ENCODE assay signal across 3 cellular contexts in the genomic region with DNA sequence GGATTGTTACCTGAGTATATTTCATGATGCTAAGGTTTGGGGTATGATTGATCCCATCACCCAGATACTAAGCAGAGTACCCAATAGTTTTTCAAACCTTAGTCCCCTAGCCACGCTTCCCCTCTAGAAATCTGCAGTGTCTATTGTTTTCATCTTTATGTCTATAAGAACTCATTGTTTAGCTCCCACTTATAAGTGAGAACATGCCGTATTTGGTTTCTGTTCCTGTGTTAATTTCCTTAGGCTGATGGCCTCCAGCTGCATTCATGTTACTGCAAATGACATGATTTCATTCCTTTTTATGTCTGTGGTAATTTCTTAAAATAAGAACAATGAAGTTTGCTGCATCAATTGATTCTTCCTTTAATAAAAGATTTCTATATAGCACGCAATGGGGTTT.
"Had no signal": no experiment of that assay in that cellular context is flagged by ENCODE, and none has a peak within 500 bp of the region (broad histone marks: within the 10 kb centered on the region; RNA-seq: fewer than 3 reads in every experiment).

No MANE protein-coding gene starts in this region.

- DNase-seq: H9, HCEC 1CT, KBM-7 had no signal
